Comparison of ENCODE assay signal across 17 cellular contexts in the genomic region with DNA sequence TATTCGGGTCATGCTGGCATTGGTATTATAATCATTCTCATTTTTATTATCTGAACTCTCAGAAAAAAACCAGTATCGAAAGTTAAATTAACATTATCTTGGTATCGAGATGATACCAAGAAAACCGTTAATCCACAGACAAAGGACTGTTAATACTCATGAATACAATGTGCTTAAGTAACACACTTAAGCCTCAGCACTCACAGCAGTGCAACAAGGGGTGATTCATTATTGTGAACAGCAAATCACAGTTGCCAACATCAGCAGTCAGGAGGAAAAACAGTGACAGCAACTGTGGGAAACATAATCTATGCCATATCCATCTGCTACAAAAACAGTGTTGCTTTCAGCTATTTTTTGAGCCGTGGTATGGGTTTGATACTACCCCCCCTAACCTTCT.
"Had no signal": no experiment of that assay in that cellular context is flagged by ENCODE, and none has a peak within 500 bp of the region (broad histone marks: within the 10 kb centered on the region; RNA-seq: fewer than 3 reads in every experiment).

No MANE protein-coding gene starts in this region.

- H3K4me1 ChIP-seq: esophagus muscularis mucosa, heart right ventricle, left ventricle myocardium inferior, stomach had no signal

- H3K9me3 ChIP-seq: esophagus muscularis mucosa, left ventricle myocardium inferior, stomach had no signal

- DNase-seq: activated CD4-positive, alpha-beta T cell treated with anti-CD3 and anti-CD28 coated beads, Interleukin-2, amount 10 ng/mL, durations not matched to agents 7 days and 5 days; activated CD4-positive, CD25-positive, alpha-beta regulatory T cell; activated CD8-positive, alpha-beta memory T cell treated with anti-CD3 and anti-CD28 coated beads for 24 hours; activated T-cell treated with anti-CD3 and anti-CD28 coated beads for 4 hours; brain microvascular endothelial cell; cerebellar nuclear complex; endodermal cell; foreskin fibroblast; heart right ventricle; islet precursor cell; left ventricle myocardium inferior; right cardiac atrium; small intestine; stomach; T-helper 17 cell had no signal

- H3K27ac ChIP-seq: brain microvascular endothelial cell, esophagus muscularis mucosa, heart right ventricle, left ventricle myocardium inferior, stomach had no signal

- ATAC-seq: activated naive CD4-positive, alpha-beta T cell treated with anti-CD3 and anti-CD28 coated beads, Interleukin-2, amount 50 U/mL, for 72 hours; heart right ventricle; right cardiac atrium; T-helper 17 cell had no signal

- H3K27me3 ChIP-seq: brain microvascular endothelial cell, esophagus muscularis mucosa, heart right ventricle, stomach had no signal

- H3K36me3 ChIP-seq: brain microvascular endothelial cell, esophagus muscularis mucosa, heart right ventricle, left ventricle myocardium inferior, stomach had no signal

- H3K4me3 ChIP-seq: esophagus muscularis mucosa, heart right ventricle, left ventricle myocardium inferior, stomach had no signal
